Comparison of ENCODE assay signal across 8 cellular contexts in the genomic region with DNA sequence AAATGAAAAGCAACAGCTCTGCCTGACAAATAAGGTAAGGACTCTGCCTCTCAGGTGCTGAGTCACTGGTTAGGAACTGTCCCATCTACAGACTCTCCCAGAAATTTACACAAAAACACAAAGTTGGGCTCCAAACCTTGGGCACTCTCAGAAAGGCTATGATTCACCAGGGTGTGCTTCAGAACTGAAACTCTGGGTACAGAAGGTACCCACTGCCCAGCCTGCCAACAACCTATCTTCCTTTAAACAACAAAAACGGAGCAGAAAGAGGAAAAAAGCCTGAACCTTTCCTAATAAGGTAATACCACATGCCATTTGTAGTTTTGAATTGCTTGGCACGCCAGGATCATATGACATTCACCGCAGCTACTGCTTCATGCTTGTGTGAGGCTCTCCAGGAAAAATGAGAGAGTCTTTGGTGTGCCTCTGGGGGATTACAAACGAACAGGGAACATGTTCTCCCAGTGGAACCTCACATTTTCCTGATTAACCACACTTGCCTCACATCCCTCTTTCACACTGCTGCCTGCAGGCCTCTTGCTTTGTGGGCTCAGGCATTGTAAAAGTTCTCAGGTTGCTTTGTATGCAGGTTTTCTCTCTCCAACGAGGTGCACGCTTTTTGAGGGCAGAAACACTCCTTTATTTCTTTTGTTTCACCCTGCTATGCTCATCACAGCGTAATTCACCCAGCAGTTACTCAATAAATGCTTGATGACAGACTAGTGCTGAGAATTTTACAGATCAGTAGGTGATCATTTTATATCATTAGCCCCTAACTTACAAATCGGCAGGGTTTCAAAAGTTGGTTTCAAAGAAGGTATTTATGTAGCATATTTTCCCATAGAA.
DNase-seq lines count a peak whose midpoint lies in the region; ATAC-seq and TF ChIP-seq lines count a peak whose summit lies in the region.

No MANE protein-coding gene starts in this region.

- TF ChIP-seq CTCF in AG04449 (IDR thresholded peaks at IDR 0.05; ENCODE audit: insufficient read depth, low read length, missing control alignments) (no peak), HCT116 (IDR thresholded peaks at IDR 0.05 in 2 of 3, conservative IDR thresholded peaks at IDR 0.05 in 1 of 3; ENCODE audit: borderline replicate concordance in 1 of 3, insufficient read depth in 1 of 3, low read depth in 2 of 3, low read length in 2 of 3) (no peak)

- DNase-seq in AG04449 (ENCODE audit: low read depth, low spot score): peak; percentile 67
- peak; percentile 59 for DNase-seq in HCT116 (ENCODE audit: low read depth, low spot score)
- peak; percentile 91 for DNase-seq in SK-MEL-5 (ENCODE audit: low read depth, low spot score)
- DNase-seq in Right ventricle myocardium superior: no peak
- no peak for DNase-seq in sciatic nerve (ENCODE audit: low spot score)
- no peak for DNase-seq in G401 (ENCODE audit: low spot score)
- DNase-seq in natural killer cell treated with Interleukin-12 subunit alpha and Interleukin-12 subunit beta and Interleukin-15 and Interleukin-18, amount 100 ng/mL, for 72 hours (ENCODE audit: low spot score): no peak
- no peak for DNase-seq in NCI-H1930 (lab: John Stamatoyannopoulos, UW)

- peak overlapping the region; percentile 61 for H3K9ac ChIP-seq in HCT116 (ENCODE audit: low read length)

- BruUV-seq in HCT116 (replicated peaks; lab: Mats Ljungman, UMichigan): TSS peak; percentile 87

- no peaks in the 10 kb centered on the region for H3K9me3 Mint-ChIP-seq in natural killer cell treated with Interleukin-12 subunit alpha and Interleukin-12 subunit beta and Interleukin-15 and Interleukin-18, amount 100 ng/mL, for 72 hours

- no peaks in the 10 kb centered on the region for H3K9me2 ChIP-seq in HCT116 (ENCODE audit: insufficient read depth)

- H3K27ac Mint-ChIP-seq in natural killer cell treated with Interleukin-12 subunit alpha and Interleukin-12 subunit beta and Interleukin-15 and Interleukin-18, amount 100 ng/mL, for 72 hours: no peak overlapping the region

- H3K9me3 ChIP-seq in HCT116 (ENCODE audit: control insufficient read depth in 1 of 2, insufficient read depth in 1 of 2, low read depth in 1 of 2, low read length in 2 of 2): no peaks in the 10 kb centered on the region

- H3K4me1 ChIP-seq in HCT116 (ENCODE audit: control insufficient read depth in 1 of 2, insufficient read depth in 2 of 2, low read length in 2 of 2): peaks cover 68 to 80% of the 10 kb centered on the region in 2 experiments

- H3K36me3 Mint-ChIP-seq in natural killer cell treated with Interleukin-12 subunit alpha and Interleukin-12 subunit beta and Interleukin-15 and Interleukin-18, amount 100 ng/mL, for 72 hours: no peaks in the 10 kb centered on the region

- POLR2A ChIA-PET in AG04449 (lab: Yijun Ruan, JAX) (interaction anchor here (0.9 kb wide), 2 partner anchors 65 to 67 kb away, joined by 3 to 5 read pairs; a partner anchor contains a TSS), HCT116 (lab: Charles Lee) (interaction anchor here (1.1 to 1.5 kb wide), 3 partner anchors 17 to 65 kb away, joined by 3 to 9 read pairs (median 3); a partner anchor contains a TSS)

- peak; percentile 70 for ATAC-seq in HCT116
- peak; percentile 9 for ATAC-seq in Right ventricle myocardium superior (ENCODE audit: poor library complexity)
- ATAC-seq in sciatic nerve: peak; percentile 64
- no peak for ATAC-seq in natural killer cell treated with Interleukin-12 subunit alpha and Interleukin-12 subunit beta and Interleukin-15 and Interleukin-18, amount 100 ng/mL, for 72 hours

- in situ Hi-C loops in SK-MEL-5 (cut with HindIII; ENCODE audit: low pct_unique_long_range_greater_than_20kb, low sequenced_read_pairs) (no loop called here), G401 (cut with HindIII; ENCODE audit: low sequenced_read_pairs) (no loop called here)

- no peaks in the 10 kb centered on the region for H3K4me1 Mint-ChIP-seq in natural killer cell treated with Interleukin-12 subunit alpha and Interleukin-12 subunit beta and Interleukin-15 and Interleukin-18, amount 100 ng/mL, for 72 hours (ENCODE audit: low read depth in 2 of 2)

- TF ChIP-seq RAD21 in HCT116 (IDR thresholded peaks at IDR 0.05; ENCODE audit: low read depth): peak; percentile 39; the same call in 1 of the 2 replicates

- H3K27me3 Mint-ChIP-seq in natural killer cell treated with Interleukin-12 subunit alpha and Interleukin-12 subunit beta and Interleukin-15 and Interleukin-18, amount 100 ng/mL, for 72 hours: peaks cover 14 to 22% of the 10 kb centered on the region in 2 donors

- no peak overlapping the region for H3K4me3 Mint-ChIP-seq in natural killer cell treated with Interleukin-12 subunit alpha and Interleukin-12 subunit beta and Interleukin-15 and Interleukin-18, amount 100 ng/mL, for 72 hours

- H4K20me1 ChIP-seq in HCT116 (ENCODE audit: insufficient read depth): no peaks in the 10 kb centered on the region

- peak overlapping the region; percentile 37 for H2AFZ ChIP-seq in HCT116 (ENCODE audit: low read depth, low read length, poor library complexity, severe bottlenecking)

- H3K4me2 ChIP-seq in HCT116 (ENCODE audit: low read length): peak overlapping the region; percentile 76

- H3K36me3 ChIP-seq in HCT116 (ENCODE audit: control insufficient read depth in 1 of 2, insufficient read depth in 2 of 2, low read length in 2 of 2): no peaks in the 10 kb centered on the region

- RAD21 ChIA-PET in HCT116 (lab: Charles Lee; ENCODE audit: low non-redundant PET in 1 of 2, low total read pairs in 2 of 2, uncharacterized antibody in 2 of 2, unreplicated experiment in 2 of 2): no interaction called here

- no peak for TF ChIP-seq POLR2A in HCT116 (IDR thresholded peaks at IDR 0.05; ENCODE audit: borderline replicate concordance, extremely low read depth, insufficient read depth, insufficient read length)

- intact Hi-C loops in HCT116 (cut with micrococcal nuclease): loop anchor here (1.0 to 2.0 kb wide), 2 partner anchors 50 to 63 kb away; no protein-coding TSS in a partner anchor
- intact Hi-C loops in Right ventricle myocardium superior (cut with DNase I): loop anchor here (10.0 kb wide), 1 partner anchor 185 kb away; no protein-coding TSS in a partner anchor
- intact Hi-C loops in sciatic nerve (cut with DNase I): loop anchor here (10.0 kb wide), 1 partner anchor 65 kb away; a partner anchor contains a TSS

- CTCF ChIA-PET in AG04449 (lab: Yijun Ruan, JAX): interaction anchor here (1.0 to 13.8 kb wide), 4 partner anchors 10 to 217 kb away, joined by 4 to 653 read pairs (median 125); no protein-coding TSS in a partner anchor
- CTCF ChIA-PET in HCT116 (lab: Charles Lee): interaction anchor here (1.3 kb wide), 1 partner anchor 10 kb away, joined by 3 read pairs; no protein-coding TSS in a partner anchor

- no peaks in the 10 kb centered on the region for H3K27me3 ChIP-seq in HCT116 (ENCODE audit: insufficient read depth, low read length)

- peaks cover 16% of the 10 kb centered on the region; the same call in 1 of the 2 replicates for H3K79me2 ChIP-seq in HCT116 (ENCODE audit: insufficient read depth, low read length)

- H3K4me3 ChIP-seq in AG04449 (ENCODE audit: low read depth, low read length) (peak overlapping the region; percentile 35), HCT116 (replicated peaks in 1 of 2; ENCODE audit: low read depth in 1 of 2, low read length in 2 of 2) (peak overlapping the region; percentile 22 to 46)

- H3K27ac ChIP-seq in HCT116 (ENCODE audit: low read depth, low read length): peak overlapping the region; percentile 84

TF ChIP-seq in HCT116, 20 proteins besides CTCF, POLR2A, EP300 and RAD21 (continues in another document):
- TF ChIP-seq SRF (IDR thresholded peaks at IDR 0.05; ENCODE audit: low read depth) (peak; percentile 99), CEBPB (IDR thresholded peaks at IDR 0.05; ENCODE audit: low read depth) (no peak), EGR1 (IDR thresholded peaks at IDR 0.05; ENCODE audit: low read depth) (no peak), ELF1 (IDR thresholded peaks at IDR 0.05; ENCODE audit: borderline replicate concordance, low read depth) (no peak), FOSL1 (IDR thresholded peaks at IDR 0.05; ENCODE audit: low read depth) (peak; percentile 78), JUND (IDR thresholded peaks at IDR 0.05) (peak; percentile 74; the same call in 1 of the 2 replicates), YY1 (IDR thresholded peaks at IDR 0.05; ENCODE audit: extremely low read depth, insufficient replicate concordance, low read depth, low read length) (no peak), SIN3A (IDR thresholded peaks at IDR 0.05; ENCODE audit: low read depth) (peak; percentile 79), TCF7L2 (IDR thresholded peaks at IDR 0.05; ENCODE audit: borderline replicate concordance, extremely low read depth, insufficient read depth, insufficient read length) (peak; percentile 22), EZH2phosphoT487 (IDR thresholded peaks at IDR 0.05; ENCODE audit: borderline replicate concordance) (no peak), ZFX (IDR thresholded peaks at IDR 0.05) (no peak)
- TF ChIP-seq, protein P1, sequence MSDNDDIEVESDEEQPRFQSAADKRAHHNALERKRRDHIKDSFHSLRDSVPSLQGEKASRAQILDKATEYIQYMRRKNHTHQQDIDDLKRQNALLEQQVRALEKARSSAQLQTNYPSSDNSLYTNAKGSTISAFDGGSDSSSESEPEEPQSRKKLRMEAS (IDR thresholded peaks at IDR 0.05): peak; percentile 91
- TF ChIP-seq, protein P2, sequence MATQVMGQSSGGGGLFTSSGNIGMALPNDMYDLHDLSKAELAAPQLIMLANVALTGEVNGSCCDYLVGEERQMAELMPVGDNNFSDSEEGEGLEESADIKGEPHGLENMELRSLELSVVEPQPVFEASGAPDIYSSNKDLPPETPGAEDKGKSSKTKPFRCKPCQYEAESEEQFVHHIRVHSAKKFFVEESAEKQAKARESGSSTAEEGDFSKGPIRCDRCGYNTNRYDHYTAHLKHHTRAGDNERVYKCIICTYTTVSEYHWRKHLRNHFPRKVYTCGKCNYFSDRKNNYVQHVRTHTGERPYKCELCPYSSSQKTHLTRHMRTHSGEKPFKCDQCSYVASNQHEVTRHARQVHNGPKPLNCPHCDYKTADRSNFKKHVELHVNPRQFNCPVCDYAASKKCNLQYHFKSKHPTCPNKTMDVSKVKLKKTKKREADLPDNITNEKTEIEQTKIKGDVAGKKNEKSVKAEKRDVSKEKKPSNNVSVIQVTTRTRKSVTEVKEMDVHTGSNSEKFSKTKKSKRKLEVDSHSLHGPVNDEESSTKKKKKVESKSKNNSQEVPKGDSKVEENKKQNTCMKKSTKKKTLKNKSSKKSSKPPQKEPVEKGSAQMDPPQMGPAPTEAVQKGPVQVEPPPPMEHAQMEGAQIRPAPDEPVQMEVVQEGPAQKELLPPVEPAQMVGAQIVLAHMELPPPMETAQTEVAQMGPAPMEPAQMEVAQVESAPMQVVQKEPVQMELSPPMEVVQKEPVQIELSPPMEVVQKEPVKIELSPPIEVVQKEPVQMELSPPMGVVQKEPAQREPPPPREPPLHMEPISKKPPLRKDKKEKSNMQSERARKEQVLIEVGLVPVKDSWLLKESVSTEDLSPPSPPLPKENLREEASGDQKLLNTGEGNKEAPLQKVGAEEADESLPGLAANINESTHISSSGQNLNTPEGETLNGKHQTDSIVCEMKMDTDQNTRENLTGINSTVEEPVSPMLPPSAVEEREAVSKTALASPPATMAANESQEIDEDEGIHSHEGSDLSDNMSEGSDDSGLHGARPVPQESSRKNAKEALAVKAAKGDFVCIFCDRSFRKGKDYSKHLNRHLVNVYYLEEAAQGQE (IDR thresholded peaks at IDR 0.05; ENCODE audit: low read depth): no peak

Comparison
In these comparisons a context has a peak if more than half of its experiments do, and no peak if none do; other contexts are left out.
1. DNase-seq: peak in AG04449 (single experiment), HCT116 (single experiment) and SK-MEL-5 (single experiment); none in Right ventricle myocardium superior (single experiment), sciatic nerve (single experiment), G401 (single experiment), natural killer cell treated with Interleukin-12 subunit alpha and Interleukin-12 subunit beta and Interleukin-15 and Interleukin-18, amount 100 ng/mL, for 72 hours (single experiment) and NCI-H1930 (0 of 2).
2. ATAC-seq: peak in HCT116 (single experiment), Right ventricle myocardium superior (single experiment) and sciatic nerve (single experiment); none in natural killer cell treated with Interleukin-12 subunit alpha and Interleukin-12 subunit beta and Interleukin-15 and Interleukin-18, amount 100 ng/mL, for 72 hours (0 of 2).